Comparison of ENCODE assay signal across 1 cellular context in genomic region chr1:1678581-1679380, GRCh38.
TF ChIP-seq lines count a peak whose summit lies in the region.

No MANE protein-coding gene starts in this region.

TF ChIP-seq in HepG2, 621 proteins besides CTCF, POLR2A, EP300 and RAD21 (continued from another document and continues in another):
- no peak for TF ChIP-seq ZNF18 (CRISPR knock-in tag; IDR thresholded peaks at IDR 0.05; ENCODE audit: insufficient replicate concordance)
- TF ChIP-seq ZNF296 (CRISPR knock-in tag; conservative IDR thresholded peaks at IDR 0.05): 0 out of 2 replicates have a peak, but pooled peaks have one; percentile 2
- TF ChIP-seq HOXA7 (CRISPR knock-in tag; IDR thresholded peaks at IDR 0.05): no peak
- TF ChIP-seq FOXK2 (IDR thresholded peaks at IDR 0.05): no peak
- TF ChIP-seq ZNF431 (CRISPR knock-in tag; IDR thresholded peaks at IDR 0.05; ENCODE audit: borderline replicate concordance, low read depth): 0 out of 2 replicates have a peak, but pooled peaks have one; percentile 27
- TF ChIP-seq ZSCAN30 (CRISPR knock-in tag; IDR thresholded peaks at IDR 0.05): no peak
- TF ChIP-seq HOXA5 (CRISPR knock-in tag; IDR thresholded peaks at IDR 0.05): no peak
- no peak for TF ChIP-seq ZFP36L1 (CRISPR knock-in tag; IDR thresholded peaks at IDR 0.05)
- TF ChIP-seq ZNF570 (CRISPR knock-in tag; IDR thresholded peaks at IDR 0.05; ENCODE audit: borderline replicate concordance): no peak
- peak; percentile 87 for TF ChIP-seq SP5 (CRISPR knock-in tag; IDR thresholded peaks at IDR 0.05; ENCODE audit: borderline replicate concordance, low read depth)
- TF ChIP-seq ZNF709 (CRISPR knock-in tag; IDR thresholded peaks at IDR 0.05): peak; percentile 25; the same call in 1 of the 2 replicates
- no peak for TF ChIP-seq MAFG (CRISPR knock-in tag; IDR thresholded peaks at IDR 0.05)
- peak; percentile 42; the same call in 1 of the 2 replicates for TF ChIP-seq ZNF766 (CRISPR knock-in tag; IDR thresholded peaks at IDR 0.05; ENCODE audit: borderline replicate concordance)
- TF ChIP-seq ZNF160 (CRISPR knock-in tag; IDR thresholded peaks at IDR 0.05): peak; percentile 41; the same call in 1 of the 2 replicates
- TF ChIP-seq CENPT (CRISPR knock-in tag; IDR thresholded peaks at IDR 0.05; ENCODE audit: low read depth): no peak
- TF ChIP-seq, protein P1, sequence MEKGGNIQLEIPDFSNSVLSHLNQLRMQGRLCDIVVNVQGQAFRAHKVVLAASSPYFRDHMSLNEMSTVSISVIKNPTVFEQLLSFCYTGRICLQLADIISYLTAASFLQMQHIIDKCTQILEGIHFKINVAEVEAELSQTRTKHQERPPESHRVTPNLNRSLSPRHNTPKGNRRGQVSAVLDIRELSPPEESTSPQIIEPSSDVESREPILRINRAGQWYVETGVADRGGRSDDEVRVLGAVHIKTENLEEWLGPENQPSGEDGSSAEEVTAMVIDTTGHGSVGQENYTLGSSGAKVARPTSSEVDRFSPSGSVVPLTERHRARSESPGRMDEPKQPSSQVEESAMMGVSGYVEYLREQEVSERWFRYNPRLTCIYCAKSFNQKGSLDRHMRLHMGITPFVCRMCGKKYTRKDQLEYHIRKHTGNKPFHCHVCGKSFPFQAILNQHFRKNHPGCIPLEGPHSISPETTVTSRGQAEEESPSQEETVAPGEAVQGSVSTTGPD (CRISPR knock-in tag; IDR thresholded peaks at IDR 0.05): peak; percentile 66; the same call in 1 of the 2 replicates
- peak; percentile 74; the same call in 1 of the 2 replicates for TF ChIP-seq THAP9 (CRISPR knock-in tag; IDR thresholded peaks at IDR 0.05; ENCODE audit: borderline replicate concordance)
- peak; percentile 86 for TF ChIP-seq SPEN (CRISPR knock-in tag; IDR thresholded peaks at IDR 0.05; ENCODE audit: low read depth)
- no peak for TF ChIP-seq NCOA1 (CRISPR knock-in tag; IDR thresholded peaks at IDR 0.05)
- no peak for TF ChIP-seq FLYWCH1 (CRISPR knock-in tag; IDR thresholded peaks at IDR 0.05)
- TF ChIP-seq, protein P2, sequence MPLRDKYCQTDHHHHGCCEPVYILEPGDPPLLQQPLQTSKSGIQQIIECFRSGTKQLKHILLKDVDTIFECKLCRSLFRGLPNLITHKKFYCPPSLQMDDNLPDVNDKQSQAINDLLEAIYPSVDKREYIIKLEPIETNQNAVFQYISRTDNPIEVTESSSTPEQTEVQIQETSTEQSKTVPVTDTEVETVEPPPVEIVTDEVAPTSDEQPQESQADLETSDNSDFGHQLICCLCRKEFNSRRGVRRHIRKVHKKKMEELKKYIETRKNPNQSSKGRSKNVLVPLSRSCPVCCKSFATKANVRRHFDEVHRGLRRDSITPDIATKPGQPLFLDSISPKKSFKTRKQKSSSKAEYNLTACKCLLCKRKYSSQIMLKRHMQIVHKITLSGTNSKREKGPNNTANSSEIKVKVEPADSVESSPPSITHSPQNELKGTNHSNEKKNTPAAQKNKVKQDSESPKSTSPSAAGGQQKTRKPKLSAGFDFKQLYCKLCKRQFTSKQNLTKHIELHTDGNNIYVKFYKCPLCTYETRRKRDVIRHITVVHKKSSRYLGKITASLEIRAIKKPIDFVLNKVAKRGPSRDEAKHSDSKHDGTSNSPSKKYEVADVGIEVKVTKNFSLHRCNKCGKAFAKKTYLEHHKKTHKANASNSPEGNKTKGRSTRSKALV (CRISPR knock-in tag; IDR thresholded peaks at IDR 0.05): no peak
- TF ChIP-seq PRMT3 (CRISPR knock-in tag; IDR thresholded peaks at IDR 0.05; ENCODE audit: borderline replicate concordance, low read depth): no peak
- TF ChIP-seq ATF7-NPFF (CRISPR knock-in tag; IDR thresholded peaks at IDR 0.05; ENCODE audit: low read depth): 0 out of 2 replicates have a peak, but pooled peaks have one; percentile 41
- peak; percentile 38; the same call in 1 of the 2 replicates for TF ChIP-seq ISL2 (CRISPR knock-in tag; IDR thresholded peaks at IDR 0.05)
- TF ChIP-seq, protein P3, sequence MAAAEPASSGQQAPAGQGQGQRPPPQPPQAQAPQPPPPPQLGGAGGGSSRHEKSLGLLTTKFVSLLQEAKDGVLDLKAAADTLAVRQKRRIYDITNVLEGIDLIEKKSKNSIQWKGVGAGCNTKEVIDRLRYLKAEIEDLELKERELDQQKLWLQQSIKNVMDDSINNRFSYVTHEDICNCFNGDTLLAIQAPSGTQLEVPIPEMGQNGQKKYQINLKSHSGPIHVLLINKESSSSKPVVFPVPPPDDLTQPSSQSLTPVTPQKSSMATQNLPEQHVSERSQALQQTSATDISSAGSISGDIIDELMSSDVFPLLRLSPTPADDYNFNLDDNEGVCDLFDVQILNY (CRISPR knock-in tag; conservative IDR thresholded peaks at IDR 0.05): no peak
- no peak for TF ChIP-seq SMAD1 (CRISPR knock-in tag; IDR thresholded peaks at IDR 0.05; ENCODE audit: borderline replicate concordance, low read depth)
- no peak; the same call in 1 of the 2 replicates for TF ChIP-seq RFXAP (CRISPR knock-in tag; IDR thresholded peaks at IDR 0.05; ENCODE audit: borderline replicate concordance)
- no peak for TF ChIP-seq ZNF720 (CRISPR knock-in tag; IDR thresholded peaks at IDR 0.05)
- peak; percentile 55; the same call in 1 of the 2 replicates for TF ChIP-seq ZNF792 (CRISPR knock-in tag; IDR thresholded peaks at IDR 0.05)
- TF ChIP-seq, protein P4, sequence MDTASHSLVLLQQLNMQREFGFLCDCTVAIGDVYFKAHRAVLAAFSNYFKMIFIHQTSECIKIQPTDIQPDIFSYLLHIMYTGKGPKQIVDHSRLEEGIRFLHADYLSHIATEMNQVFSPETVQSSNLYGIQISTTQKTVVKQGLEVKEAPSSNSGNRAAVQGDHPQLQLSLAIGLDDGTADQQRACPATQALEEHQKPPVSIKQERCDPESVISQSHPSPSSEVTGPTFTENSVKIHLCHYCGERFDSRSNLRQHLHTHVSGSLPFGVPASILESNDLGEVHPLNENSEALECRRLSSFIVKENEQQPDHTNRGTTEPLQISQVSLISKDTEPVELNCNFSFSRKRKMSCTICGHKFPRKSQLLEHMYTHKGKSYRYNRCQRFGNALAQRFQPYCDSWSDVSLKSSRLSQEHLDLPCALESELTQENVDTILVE (CRISPR knock-in tag; IDR thresholded peaks at IDR 0.05): peak; percentile 92
- TF ChIP-seq BHLHE40 (IDR thresholded peaks at IDR 0.05; ENCODE audit: low read length): 0 out of 2 replicates have a peak, but pooled peaks have one; percentile 4
- peak; percentile 71; the same call in 1 of the 2 replicates for TF ChIP-seq ZMYM3 (CRISPR knock-in tag; IDR thresholded peaks at IDR 0.05)
- no peak for TF ChIP-seq ZNF674 (CRISPR knock-in tag; IDR thresholded peaks at IDR 0.05; ENCODE audit: low read depth)
- TF ChIP-seq TBX2 (CRISPR knock-in tag; IDR thresholded peaks at IDR 0.05; ENCODE audit: borderline replicate concordance): peak; percentile 89
- no peak for TF ChIP-seq SCMH1 (CRISPR knock-in tag; IDR thresholded peaks at IDR 0.05; ENCODE audit: borderline replicate concordance)
- TF ChIP-seq KLF12 (CRISPR knock-in tag; IDR thresholded peaks at IDR 0.05; ENCODE audit: borderline replicate concordance): no peak
- TF ChIP-seq KLF6 (CRISPR knock-in tag; IDR thresholded peaks at IDR 0.05): peak; percentile 51
- no peak for TF ChIP-seq STAT5B (CRISPR knock-in tag; IDR thresholded peaks at IDR 0.05)
- peak; percentile 60; the same call in 1 of the 2 replicates for TF ChIP-seq TARDBP (CRISPR knock-in tag; IDR thresholded peaks at IDR 0.05)
- no peak for TF ChIP-seq JDP2 (CRISPR knock-in tag; IDR thresholded peaks at IDR 0.05; ENCODE audit: borderline replicate concordance)
- TF ChIP-seq MED8 (CRISPR knock-in tag; IDR thresholded peaks at IDR 0.05; ENCODE audit: insufficient replicate concordance): peak; percentile 29
- peak; percentile 32; the same call in 1 of the 2 replicates for TF ChIP-seq ZNF652 (CRISPR knock-in tag; IDR thresholded peaks at IDR 0.05; ENCODE audit: borderline replicate concordance, low read depth)
- 0 out of 2 replicates have a peak, but pooled peaks have one; percentile 50 for TF ChIP-seq KLF15 (CRISPR knock-in tag; IDR thresholded peaks at IDR 0.05; ENCODE audit: borderline replicate concordance)
- TF ChIP-seq, protein P5, sequence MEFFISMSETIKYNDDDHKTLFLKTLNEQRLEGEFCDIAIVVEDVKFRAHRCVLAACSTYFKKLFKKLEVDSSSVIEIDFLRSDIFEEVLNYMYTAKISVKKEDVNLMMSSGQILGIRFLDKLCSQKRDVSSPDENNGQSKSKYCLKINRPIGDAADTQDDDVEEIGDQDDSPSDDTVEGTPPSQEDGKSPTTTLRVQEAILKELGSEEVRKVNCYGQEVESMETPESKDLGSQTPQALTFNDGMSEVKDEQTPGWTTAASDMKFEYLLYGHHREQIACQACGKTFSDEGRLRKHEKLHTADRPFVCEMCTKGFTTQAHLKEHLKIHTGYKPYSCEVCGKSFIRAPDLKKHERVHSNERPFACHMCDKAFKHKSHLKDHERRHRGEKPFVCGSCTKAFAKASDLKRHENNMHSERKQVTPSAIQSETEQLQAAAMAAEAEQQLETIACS (CRISPR knock-in tag; IDR thresholded peaks at IDR 0.05): no peak
- no peak for TF ChIP-seq RELA (CRISPR knock-in tag; IDR thresholded peaks at IDR 0.05)
- no peak for TF ChIP-seq RBM39 (IDR thresholded peaks at IDR 0.05; ENCODE audit: low read depth, low read length, poor library complexity, severe bottlenecking)
- TF ChIP-seq ZBTB7A (CRISPR knock-in tag; IDR thresholded peaks at IDR 0.05): no peak
- TF ChIP-seq, protein P6, sequence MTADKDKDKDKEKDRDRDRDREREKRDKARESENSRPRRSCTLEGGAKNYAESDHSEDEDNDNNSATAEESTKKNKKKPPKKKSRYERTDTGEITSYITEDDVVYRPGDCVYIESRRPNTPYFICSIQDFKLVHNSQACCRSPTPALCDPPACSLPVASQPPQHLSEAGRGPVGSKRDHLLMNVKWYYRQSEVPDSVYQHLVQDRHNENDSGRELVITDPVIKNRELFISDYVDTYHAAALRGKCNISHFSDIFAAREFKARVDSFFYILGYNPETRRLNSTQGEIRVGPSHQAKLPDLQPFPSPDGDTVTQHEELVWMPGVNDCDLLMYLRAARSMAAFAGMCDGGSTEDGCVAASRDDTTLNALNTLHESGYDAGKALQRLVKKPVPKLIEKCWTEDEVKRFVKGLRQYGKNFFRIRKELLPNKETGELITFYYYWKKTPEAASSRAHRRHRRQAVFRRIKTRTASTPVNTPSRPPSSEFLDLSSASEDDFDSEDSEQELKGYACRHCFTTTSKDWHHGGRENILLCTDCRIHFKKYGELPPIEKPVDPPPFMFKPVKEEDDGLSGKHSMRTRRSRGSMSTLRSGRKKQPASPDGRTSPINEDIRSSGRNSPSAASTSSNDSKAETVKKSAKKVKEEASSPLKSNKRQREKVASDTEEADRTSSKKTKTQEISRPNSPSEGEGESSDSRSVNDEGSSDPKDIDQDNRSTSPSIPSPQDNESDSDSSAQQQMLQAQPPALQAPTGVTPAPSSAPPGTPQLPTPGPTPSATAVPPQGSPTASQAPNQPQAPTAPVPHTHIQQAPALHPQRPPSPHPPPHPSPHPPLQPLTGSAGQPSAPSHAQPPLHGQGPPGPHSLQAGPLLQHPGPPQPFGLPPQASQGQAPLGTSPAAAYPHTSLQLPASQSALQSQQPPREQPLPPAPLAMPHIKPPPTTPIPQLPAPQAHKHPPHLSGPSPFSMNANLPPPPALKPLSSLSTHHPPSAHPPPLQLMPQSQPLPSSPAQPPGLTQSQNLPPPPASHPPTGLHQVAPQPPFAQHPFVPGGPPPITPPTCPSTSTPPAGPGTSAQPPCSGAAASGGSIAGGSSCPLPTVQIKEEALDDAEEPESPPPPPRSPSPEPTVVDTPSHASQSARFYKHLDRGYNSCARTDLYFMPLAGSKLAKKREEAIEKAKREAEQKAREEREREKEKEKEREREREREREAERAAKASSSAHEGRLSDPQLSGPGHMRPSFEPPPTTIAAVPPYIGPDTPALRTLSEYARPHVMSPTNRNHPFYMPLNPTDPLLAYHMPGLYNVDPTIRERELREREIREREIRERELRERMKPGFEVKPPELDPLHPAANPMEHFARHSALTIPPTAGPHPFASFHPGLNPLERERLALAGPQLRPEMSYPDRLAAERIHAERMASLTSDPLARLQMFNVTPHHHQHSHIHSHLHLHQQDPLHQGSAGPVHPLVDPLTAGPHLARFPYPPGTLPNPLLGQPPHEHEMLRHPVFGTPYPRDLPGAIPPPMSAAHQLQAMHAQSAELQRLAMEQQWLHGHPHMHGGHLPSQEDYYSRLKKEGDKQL (CRISPR knock-in tag; IDR thresholded peaks at IDR 0.05; ENCODE audit: low read depth): 0 out of 2 replicates have a peak, but pooled peaks have one; percentile 56
- TF ChIP-seq ZNF468 (CRISPR knock-in tag; IDR thresholded peaks at IDR 0.05): no peak
- TF ChIP-seq MATR3 (CRISPR knock-in tag; IDR thresholded peaks at IDR 0.05): no peak
- TF ChIP-seq KAT2B (IDR thresholded peaks at IDR 0.05; ENCODE audit: borderline replicate concordance, low read depth, low read length): no peak
- no peak for TF ChIP-seq ZNF282 (IDR thresholded peaks at IDR 0.05; ENCODE audit: partially characterized antibody)
- peak; percentile 72; the same call in 2 of the 3 replicates for TF ChIP-seq MXI1 (IDR thresholded peaks at IDR 0.05; ENCODE audit: borderline replicate concordance, low read depth, low read length)
- no peak for TF ChIP-seq SIN3B (IDR thresholded peaks at IDR 0.05; ENCODE audit: low read length)
- TF ChIP-seq ZC3H4 (CRISPR knock-in tag; IDR thresholded peaks at IDR 0.05; ENCODE audit: borderline replicate concordance): no peak
- no peak for TF ChIP-seq ETV6 (CRISPR knock-in tag; conservative IDR thresholded peaks at IDR 0.05)
